27 cellular contexts compared by ENCODE assay signal in genomic region chr6:16433338-16433737, GRCh38.
DNase-seq lines count a peak whose midpoint lies in the region; ATAC-seq, FAIRE-seq and TF ChIP-seq lines count a peak whose summit lies in the region.
"Had no signal": no experiment of that assay in that cellular context is flagged by ENCODE, and none has a peak within 500 bp of the region (broad histone marks: within the 10 kb centered on the region; RNA-seq: fewer than 3 reads in every experiment).

No MANE protein-coding gene starts in this region.

- H3K4me1 ChIP-seq in OCI-LY7 (ENCODE audit: insufficient read depth, low read length, poor library complexity, severe bottlenecking), result peaks cover 30% of the 10 kb centered on the region
- H3K4me1 ChIP-seq in K562 (replicated peaks in 1 of 2; ENCODE audit: control insufficient read depth in 2 of 2, insufficient read depth in 2 of 2, low read length in 2 of 2), result peaks cover 0 to 2% of the 10 kb centered on the region in 2 experiments; a peak in 1 of 5 replicates
- peaks cover 0 to 80% (median 41%) of the 10 kb centered on the region in 4 donors for H3K4me1 ChIP-seq in tibial artery

- no peak for FAIRE-seq in K562 (lab: Jason Lieb, UNC)
- FAIRE-seq: keratinocyte had no signal

- no peak overlapping the region for H3K4me3 Mint-ChIP-seq in activated naive CD4-positive, alpha-beta T cell treated with anti-CD3 and anti-CD28 coated beads, Interleukin-2, amount 50 U/mL, for 24 hours
- H3K4me3 Mint-ChIP-seq: GM23338 had no signal

- no peak for TF ChIP-seq POLR2A in K562 (conservative IDR thresholded peaks at IDR 0.05)

- BruUV-seq in OCI-LY7 (replicated peaks; lab: Mats Ljungman, UMichigan) (no TSS peak), K562 (replicated peaks; lab: Mats Ljungman, UMichigan) (no TSS peak)

- H3K4me2 ChIP-seq in OCI-LY7 (ENCODE audit: low read length), result peak overlapping the region; percentile 42
- H3K4me2 ChIP-seq in K562 (ENCODE audit: insufficient read depth, low read length), result no peak overlapping the region; the same call in 1 of the 2 replicates
- H3K4me2 ChIP-seq: BLaER1 treated with 17β-estradiol and CSF1 and Interleukin-3, amounts not matched to agents 10 nM and 100 nM; GM23338; PC-9 had no signal

- intact Hi-C loops in OCI-LY7 (cut with micrococcal nuclease; ENCODE audit: unreplicated experiment), result loop anchor here (5.0 kb wide), 1 partner anchor 39 kb away; no protein-coding TSS in a partner anchor
- intact Hi-C loops in K562 (cut with micrococcal nuclease), result no loop called here
- intact Hi-C loops in tibial artery (cut with DNase I; ENCODE audit: low total_unique reads), result no loop called here

- no peak for TF ChIP-seq CTCF in OCI-LY7 (conservative IDR thresholded peaks at IDR 0.05; ENCODE audit: low read length)
- TF ChIP-seq CTCF in K562 (IDR thresholded peaks at IDR 0.05 in 2 of 3, conservative IDR thresholded peaks at IDR 0.05 in 1 of 3; ENCODE audit: insufficient read depth in 2 of 3, low read depth in 1 of 3, low read length in 3 of 3), result no peak
- TF ChIP-seq CTCF in tibial artery (IDR thresholded peaks at IDR 0.05), result no peak

- H3K4me3 ChIP-seq in OCI-LY7 (ENCODE audit: low read depth, low read length, poor library complexity, severe bottlenecking) (no peak overlapping the region), K562 (no peak overlapping the region), tibial artery (no peak overlapping the region)
- H3K4me3 ChIP-seq: BLaER1 treated with 17β-estradiol and CSF1 and Interleukin-3, amounts not matched to agents 10 nM and 100 nM; body of pancreas; esophagus squamous epithelium; GM23338; heart left ventricle; PC-9; transverse colon had no signal

- CTCF ChIA-PET in OCI-LY7 (lab: Charles Lee; ENCODE audit: unreplicated experiment), result no interaction called here
- CTCF ChIA-PET in K562 (lab: Yijun Ruan, JAX; ENCODE audit: low intra/inter-chr PET ratio), result no interaction called here

- H3K36me3 ChIP-seq in OCI-LY7 (ENCODE audit: insufficient read depth, low read length) (no peaks in the 10 kb centered on the region), K562 (ENCODE audit: control insufficient read depth, insufficient read depth, low read length) (no peaks in the 10 kb centered on the region), tibial artery (no peaks in the 10 kb centered on the region)
- H3K36me3 ChIP-seq: esophagus squamous epithelium, heart left ventricle, transverse colon had no signal

- ATAC-seq in K562 (no peak), GM18517 (IDR thresholded peaks at IDR 0.05; ENCODE audit: unreplicated experiment) (no peak)
- ATAC-seq: body of pancreas, foreskin keratinocyte, heart left ventricle, Right ventricle myocardium inferior had no signal

- no peak for TF ChIP-seq EP300 in K562 (IDR thresholded peaks at IDR 0.05; ENCODE audit: low read length)

- no peak for TF ChIP-seq RAD21 in K562 (CRISPR knock-in tag; conservative IDR thresholded peaks at IDR 0.05 in 1 of 2, IDR thresholded peaks at IDR 0.05 in 1 of 2)

- H3K9me3 ChIP-seq in OCI-LY7 (ENCODE audit: low read length) (no peaks in the 10 kb centered on the region), K562 (replicated peaks; ENCODE audit: control insufficient read depth, insufficient read depth, low read depth, low read length) (no peaks in the 10 kb centered on the region), tibial artery (no peaks in the 10 kb centered on the region)
- H3K9me3 ChIP-seq: BLaER1 treated with 17β-estradiol and CSF1 and Interleukin-3, amounts not matched to agents 10 nM and 100 nM; body of pancreas; esophagus squamous epithelium; heart left ventricle; transverse colon had no signal

- in situ Hi-C loops in K562 (cut with MboI), result no loop called here

- H2AFZ ChIP-seq in OCI-LY7 (ENCODE audit: low read length), result peak overlapping the region; percentile 90
- no peak overlapping the region for H2AFZ ChIP-seq in K562 (ENCODE audit: low read depth, low read length)
- H2AFZ ChIP-seq: GM23338, PC-9 had no signal

- H3K27me3 Mint-ChIP-seq in activated naive CD4-positive, alpha-beta T cell treated with anti-CD3 and anti-CD28 coated beads, Interleukin-2, amount 50 U/mL, for 24 hours, result no peaks in the 10 kb centered on the region
- H3K27me3 Mint-ChIP-seq: IgD-negative memory B cell had no signal

- POLR2A ChIA-PET in OCI-LY7 (lab: Charles Lee), result interaction anchor here (0.9 to 4.4 kb wide), 5 partner anchors 10 to 56 kb away, joined by 3 to 14 read pairs (median 6); no protein-coding TSS in a partner anchor
- POLR2A ChIA-PET in K562 (lab: Yijun Ruan, JAX), result interaction anchor here (0.6 to 1.6 kb wide), 3 partner anchors 13 to 554 kb away, joined by 3 to 5 read pairs (median 3); no protein-coding TSS in a partner anchor

- no peaks in the 10 kb centered on the region for H3K9me3 Mint-ChIP-seq in activated naive CD4-positive, alpha-beta T cell treated with anti-CD3 and anti-CD28 coated beads, Interleukin-2, amount 50 U/mL, for 24 hours
- H3K9me3 Mint-ChIP-seq: GM23338 had no signal

- H3K27ac ChIP-seq in OCI-LY7 (ENCODE audit: low read depth, low read length, poor library complexity, severe bottlenecking) (no peak overlapping the region), K562 (ENCODE audit: extremely low read depth, low read depth, low read length) (no peak overlapping the region), tibial artery (peak overlapping the region; percentile 30 to 71)
- H3K27ac ChIP-seq: BLaER1 treated with 17β-estradiol and CSF1 and Interleukin-3, amounts not matched to agents 10 nM and 100 nM; body of pancreas; esophagus squamous epithelium; foreskin keratinocyte; heart left ventricle; PC-9 had no signal

- H3K9me2 ChIP-seq in OCI-LY7 (ENCODE audit: insufficient read depth, low read length), result no peaks in the 10 kb centered on the region

- H3K4me1 Mint-ChIP-seq in activated naive CD4-positive, alpha-beta T cell treated with anti-CD3 and anti-CD28 coated beads, Interleukin-2, amount 50 U/mL, for 24 hours, result peaks cover 34% of the 10 kb centered on the region

- H3K27me3 ChIP-seq in K562 (ENCODE audit: control insufficient read depth in 2 of 2, insufficient read depth in 2 of 2, low read length in 2 of 2) (peaks cover 18 to 45% of the 10 kb centered on the region in 2 experiments; a peak in 3 of 5 replicates), tibial artery (no peaks in the 10 kb centered on the region)
- H3K27me3 ChIP-seq: BLaER1 treated with 17β-estradiol and CSF1 and Interleukin-3, amounts not matched to agents 10 nM and 100 nM; body of pancreas; esophagus squamous epithelium; foreskin keratinocyte; heart left ventricle; transverse colon had no signal

- H4K20me1 ChIP-seq in OCI-LY7 (ENCODE audit: insufficient read depth, low read length), result no peaks in the 10 kb centered on the region
- H4K20me1 ChIP-seq in K562 (replicated peaks; ENCODE audit: control insufficient read depth, insufficient read depth, low read length), result no peaks in the 10 kb centered on the region

- H3K9ac ChIP-seq in K562 (ENCODE audit: insufficient read depth in 1 of 2, low read depth in 2 of 2, low read length in 2 of 2), result 0 out of 4 replicates have a peak overlapping the region, but pooled peaks of 1 of the 2 experiments have one; percentile 46
- H3K9ac ChIP-seq: BLaER1 treated with 17β-estradiol and CSF1 and Interleukin-3, amounts not matched to agents 10 nM and 100 nM had no signal

- DNase-seq in activated naive CD4-positive, alpha-beta T cell treated with anti-CD3 and anti-CD28 coated beads, Interleukin-2, amount 50 U/mL, for 16 hours, result no peak
- DNase-seq in OCI-LY7 (ENCODE audit: low spot score) (no peak), K562 (ENCODE audit: extremely low read depth in 1 of 4, low spot score in 3 of 4) (no peak), tibial artery (no peak), nucleus accumbens (lab: John Stamatoyannopoulos, UW) (no peak)
- DNase-seq: activated CD4-positive, alpha-beta T cell treated with anti-CD3 and anti-CD28 coated beads for 1 hour; activated effector memory CD4-positive, alpha-beta T cell treated with Interleukin-2 at 50 U/mL for 16 hours; Calu3; DMS79 treated with DMSO at 0.1 percent for 48 hours; esophagus squamous epithelium; foreskin keratinocyte; GF-D8; NCI-H146; NCI-H345; PC-9; stimulated activated CD4-positive, alpha-beta T cell treated with anti-CD3 and anti-CD28 coated beads, Interleukin-12 subunit alpha, Interleukin-12 subunit beta, amount 100 ng/mL, for 4 hours; stimulated activated CD4-positive, alpha-beta T cell treated with anti-CD3 and anti-CD28 coated beads, Interleukin-2, amount 100 ng/mL, for 48 hours; transverse colon had no signal

- H3K9me1 ChIP-seq in K562 (ENCODE audit: control insufficient read depth, insufficient read depth, low read length), result no peaks in the 10 kb centered on the region

- H3K27ac Mint-ChIP-seq in activated naive CD4-positive, alpha-beta T cell treated with anti-CD3 and anti-CD28 coated beads, Interleukin-2, amount 50 U/mL, for 24 hours, result peak overlapping the region; percentile 13
- H3K27ac Mint-ChIP-seq: GM23338 had no signal

- peaks cover 24% of the 10 kb centered on the region for H3K36me3 Mint-ChIP-seq in activated naive CD4-positive, alpha-beta T cell treated with anti-CD3 and anti-CD28 coated beads, Interleukin-2, amount 50 U/mL, for 24 hours

- H3K79me2 ChIP-seq in OCI-LY7 (ENCODE audit: insufficient read depth, low read depth, low read length), result no peaks in the 10 kb centered on the region
- H3K79me2 ChIP-seq in K562 (ENCODE audit: control insufficient read depth, insufficient read depth, low read length), result no peaks in the 10 kb centered on the region

- WGBS in K562 (ENCODE audit: insufficient coverage, low coverage, missing lambda C conversion rate), result 9% methylated on average over 4 of the region's 4 CpGs

TF ChIP-seq in K562, 482 proteins besides CTCF, POLR2A, EP300 and RAD21:
- TF ChIP-seq ZSCAN32 (CRISPR knock-in tag; IDR thresholded peaks at IDR 0.05), result no peak
- TF ChIP-seq, protein P1, sequence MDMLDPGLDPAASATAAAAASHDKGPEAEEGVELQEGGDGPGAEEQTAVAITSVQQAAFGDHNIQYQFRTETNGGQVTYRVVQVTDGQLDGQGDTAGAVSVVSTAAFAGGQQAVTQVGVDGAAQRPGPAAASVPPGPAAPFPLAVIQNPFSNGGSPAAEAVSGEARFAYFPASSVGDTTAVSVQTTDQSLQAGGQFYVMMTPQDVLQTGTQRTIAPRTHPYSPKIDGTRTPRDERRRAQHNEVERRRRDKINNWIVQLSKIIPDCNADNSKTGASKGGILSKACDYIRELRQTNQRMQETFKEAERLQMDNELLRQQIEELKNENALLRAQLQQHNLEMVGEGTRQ (CRISPR knock-in tag; IDR thresholded peaks at IDR 0.05), result peak; percentile 40
- TF ChIP-seq DACH1 (IDR thresholded peaks at IDR 0.05; ENCODE audit: partially characterized antibody), result peak; percentile 32

Comparison
In these comparisons a context has a peak if more than half of its experiments do, and no peak if none do; other contexts are left out.
1. H3K27ac ChIP-seq: peak in tibial artery (2 of 2); none in OCI-LY7 (single experiment) and K562 (single experiment).